In genomic region chr16:4477966-4478365, GRCh38 we compare ENCODE assay signal across 8 cellular contexts. TPM values are rescaled to one million over a fixed set of nuclear protein-coding genes. Genes with fewer than 3 reads are reported as not detected.
A peak's percentile ranks its signal among the peaks of the same experiment; 100 is the strongest.
DNase-seq lines count a peak whose midpoint lies in the region; ATAC-seq and TF ChIP-seq lines count a peak whose summit lies in the region.

No MANE protein-coding gene starts in this region.

- ATAC-seq in GM21423 (IDR thresholded peaks at IDR 0.05; ENCODE audit: unreplicated experiment) = no peak

- in situ Hi-C loops in SK-MEL-5 (cut with HindIII; ENCODE audit: low pct_unique_long_range_greater_than_20kb, low sequenced_read_pairs) = no loop called here

- no peak overlapping the region for H3K4me3 ChIP-seq in fibroblast of mammary gland (ENCODE audit: control insufficient read depth, low read depth, low read length)

- DNase-seq in A172 (ENCODE audit: low spot score) = peak; percentile 56
- DNase-seq in EL = peak; percentile 54
- peak; percentile 38 for DNase-seq in SK-MEL-5 (ENCODE audit: low read depth, low spot score)
- peak; percentile 60 for DNase-seq in fibroblast of mammary gland (ENCODE audit: low read depth)
- no peak for DNase-seq in NCI-H2171 treated with DMSO at 0.1 percent for 48 hours (lab: John Stamatoyannopoulos, UW)
- DNase-seq in C1 segment of cervical spinal cord (lab: John Stamatoyannopoulos, UW) = no peak
- DNase-seq in AG20443 (ENCODE audit: low spot score) = no peak

- peak; percentile 28 for TF ChIP-seq CTCF in fibroblast of mammary gland (conservative IDR thresholded peaks at IDR 0.05; ENCODE audit: control insufficient read depth, insufficient read depth, low read depth, low read length)

RNA-seq across cellular contexts. Expression of gene HMOX2, which starts 1.8 kb away (rescaled TPM):
- total RNA-seq in A172 (2014; rRNA removed; shearing (Covaris generic)) = 150 and 159 TPM in 2 replicates
- total RNA-seq in SK-MEL-5 (2014; rRNA removed; shearing (Covaris generic)) = 65.7 and 68.0 TPM in 2 replicates
- 33.8 and 37.9 TPM in 2 replicates for polyA plus RNA-seq in SK-MEL-5 (2015; cell fraction: cytosol; rRNA removed)
- polyA plus RNA-seq in SK-MEL-5 (2015; cell fraction: nucleus; rRNA removed) = 8.5 and 12.2 TPM in 2 replicates

RNA-seq across cellular contexts. Expression of gene NMRAL1, which starts 3.5 kb away (rescaled TPM):
- total RNA-seq in A172 (2014; rRNA removed; shearing (Covaris generic)) = 158 and 176 TPM in 2 replicates
- total RNA-seq in SK-MEL-5 (2014; rRNA removed; shearing (Covaris generic)) = 33.7 and 34.5 TPM in 2 replicates
- 51.3 and 65.3 TPM in 2 replicates for polyA plus RNA-seq in SK-MEL-5 (2015; cell fraction: cytosol; rRNA removed)
- polyA plus RNA-seq in SK-MEL-5 (2015; cell fraction: nucleus; rRNA removed) = 106 and 115 TPM in 2 replicates

RNA-seq across cellular contexts. Expression of gene DNAJA3, which starts 52.3 kb away (rescaled TPM):
- total RNA-seq in A172 (2014; rRNA removed; shearing (Covaris generic)) = 86.7 and 91.9 TPM in 2 replicates
- 93.2 and 102 TPM in 2 replicates for total RNA-seq in SK-MEL-5 (2014; rRNA removed; shearing (Covaris generic))
- polyA plus RNA-seq in SK-MEL-5 (2015; cell fraction: cytosol; rRNA removed) = 123 and 141 TPM in 2 replicates
- polyA plus RNA-seq in SK-MEL-5 (2015; cell fraction: nucleus; rRNA removed) = 142 and 149 TPM in 2 replicates

Comparison
In these comparisons a context has a peak if more than half of its experiments do, and no peak if none do; other contexts are left out.
1. DNase-seq: peak in A172 (single experiment), EL (single experiment), SK-MEL-5 (single experiment) and fibroblast of mammary gland (single experiment); none in NCI-H2171 treated with DMSO at 0.1 percent for 48 hours (single experiment), C1 segment of cervical spinal cord (0 of 14) and AG20443 (single experiment).